15 cellular contexts compared by ENCODE assay signal in the genomic region with DNA sequence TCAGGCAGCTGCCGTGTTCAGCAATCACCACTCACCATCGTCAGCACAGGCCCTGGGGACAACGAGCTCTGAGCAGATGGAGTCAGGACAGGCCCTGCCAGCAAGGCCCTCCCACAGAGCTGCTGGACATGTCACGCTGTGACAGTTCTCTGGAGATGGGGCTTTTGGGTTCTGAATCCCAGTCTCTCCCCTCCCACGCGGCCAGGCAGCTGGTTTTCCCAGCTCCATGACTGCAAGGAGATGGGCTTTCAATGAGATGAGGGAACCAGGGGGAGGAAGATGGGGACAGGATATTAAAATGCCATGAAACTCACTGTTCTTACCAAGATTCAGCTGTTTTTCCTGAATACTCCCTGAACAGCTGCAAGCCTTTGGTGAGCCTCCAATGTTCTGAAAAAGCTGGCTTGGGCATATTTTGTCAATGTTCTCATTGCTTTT.
"Had no signal": no experiment of that assay in that cellular context is flagged by ENCODE, and none has a peak within 500 bp of the region (broad histone marks: within the 10 kb centered on the region; RNA-seq: fewer than 3 reads in every experiment).

No MANE protein-coding gene starts in this region.

- H3K4me3 ChIP-seq: gastroesophageal sphincter, hepatocyte, lower lobe of right lung, suprapubic skin, upper lobe of right lung had no signal

- H3K4me2 ChIP-seq: hepatocyte had no signal

- H3K36me3 ChIP-seq: gastroesophageal sphincter, lower lobe of right lung, suprapubic skin, upper lobe of right lung had no signal

- H2AFZ ChIP-seq: hepatocyte had no signal

- ATAC-seq: effector memory CD8-positive, alpha-beta T cell; gastroesophageal sphincter; lower lobe of right lung; stimulated activated memory B cell treated with anti-CD40 and anti-IgM and Interleukin-4, amounts not matched to agents 10 μg/mL and 1 μg/mL and 100 μg/mL, for 72 hours; upper lobe of right lung had no signal

- H3K9me3 ChIP-seq: lower lobe of right lung, suprapubic skin, upper lobe of right lung had no signal

- H3K4me1 ChIP-seq: gastroesophageal sphincter, lower lobe of right lung, suprapubic skin had no signal

- DNase-seq: activated CD4-positive, alpha-beta memory T cell treated with anti-CD3 and anti-CD28 coated beads, Interleukin-2, amount 10 ng/mL, durations not matched to agents 7 days and 5 days; activated naive CD4-positive, alpha-beta T cell; central memory CD4-positive, alpha-beta T cell; cortex of kidney; effector memory CD8-positive, alpha-beta T cell; lower lobe of right lung; naive thymus-derived CD4-positive, alpha-beta T cell; small intestine; T-helper 9 cell; upper lobe of right lung had no signal

- FAIRE-seq: small intestine had no signal

- H3K27me3 ChIP-seq: hepatocyte, upper lobe of right lung had no signal

- H3K27ac ChIP-seq: epithelial cell of prostate, gastroesophageal sphincter, hepatocyte, lower lobe of right lung, suprapubic skin, upper lobe of right lung had no signal

- H3K79me2 ChIP-seq: hepatocyte had no signal
